Comparison of ENCODE assay signal across 9 cellular contexts in the genomic region with DNA sequence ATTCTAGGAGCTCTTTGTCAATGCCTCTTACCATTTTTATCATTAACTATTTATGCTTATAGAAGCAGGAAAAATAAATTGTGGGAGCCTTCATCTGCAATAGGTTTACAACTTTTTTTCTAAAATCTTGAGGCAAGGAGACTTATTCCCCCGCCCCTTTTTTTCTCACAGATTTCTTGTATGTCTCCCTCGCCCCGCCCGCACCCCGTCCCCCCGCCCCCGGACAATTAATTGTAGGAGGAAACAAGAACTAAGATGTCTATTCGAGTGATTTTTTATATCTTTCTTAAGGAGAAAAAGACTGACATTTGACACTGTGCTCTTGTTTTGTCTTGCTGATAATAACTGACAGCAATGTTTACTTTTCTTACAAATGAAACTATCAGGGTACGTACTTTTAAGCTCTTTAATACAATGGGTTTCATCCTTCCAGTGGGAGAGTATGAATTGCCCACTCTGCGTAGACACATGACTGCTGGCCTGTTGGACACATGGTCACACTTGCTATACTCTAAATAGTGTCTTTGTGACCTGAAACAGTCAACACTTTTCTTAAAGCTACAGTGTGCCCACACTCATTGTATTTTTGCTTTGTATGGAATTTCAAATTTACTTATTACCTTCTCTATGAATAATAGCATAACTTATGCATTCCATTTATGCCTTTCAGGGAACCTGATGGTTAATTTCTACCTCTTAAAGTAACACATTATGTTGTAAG. TPM values are rescaled to one million over a fixed set of nuclear protein-coding genes. Genes with fewer than 3 reads are reported as not detected.
DNase-seq lines count a peak whose midpoint lies in the region; ATAC-seq and TF ChIP-seq lines count a peak whose summit lies in the region.
"Had no signal": no experiment of that assay in that cellular context is flagged by ENCODE, and none has a peak within 500 bp of the region (broad histone marks: within the 10 kb centered on the region; RNA-seq: fewer than 3 reads in every experiment).

No MANE protein-coding gene starts in this region.

- TF ChIP-seq CTCF in activated B cell treated with CpG ODN at 0.5 μM for 24 hours (IDR thresholded peaks at IDR 0.05) (no peak), suprapubic skin (IDR thresholded peaks at IDR 0.05) (no peak)

- H3K27ac Mint-ChIP-seq in activated CD4-positive, alpha-beta T cell treated with anti-CD3 and anti-CD28 coated beads for 36 hours, result peak overlapping the region; percentile 99
- peak overlapping the region; percentile 98 for H3K27ac Mint-ChIP-seq in activated B cell treated with CpG ODN at 0.5 μM for 24 hours

- H3K27ac ChIP-seq in iPS-20b (ENCODE audit: low read length), result no peak overlapping the region
- peak overlapping the region; percentile 99 for H3K27ac ChIP-seq in suprapubic skin

- WGBS in suprapubic skin, result 42% methylated on average over 10 of the region's 10 CpGs

- TF ChIP-seq POLR2A in suprapubic skin (IDR thresholded peaks at IDR 0.05), result no peak

- CTCF ChIA-PET in activated CD4-positive, alpha-beta T cell treated with anti-CD3 and anti-CD28 coated beads for 36 hours (lab: Charles Lee), result interaction anchor here (0.6 to 2.0 kb wide), 7 partner anchors 19 to 352 kb away, joined by 3 to 7 read pairs (median 3); no protein-coding TSS in a partner anchor
- CTCF ChIA-PET in activated B cell treated with CpG ODN at 0.5 μM for 24 hours (lab: Charles Lee), result interaction anchor here (1.2 to 4.1 kb wide), 7 partner anchors 20 to 376 kb away, joined by 4 to 49 read pairs (median 8); no protein-coding TSS in a partner anchor

- H3K9me3 Mint-ChIP-seq in activated CD4-positive, alpha-beta T cell treated with anti-CD3 and anti-CD28 coated beads for 36 hours (ENCODE audit: low read depth), result peaks cover 2% of the 10 kb centered on the region
- peaks cover 2% of the 10 kb centered on the region for H3K9me3 Mint-ChIP-seq in activated B cell treated with CpG ODN at 0.5 μM for 24 hours

- H3K4me3 ChIP-seq in iPS-20b (ENCODE audit: low read length), result peak overlapping the region; percentile 83
- H3K4me3 ChIP-seq in suprapubic skin, result no peak overlapping the region

- H3K4me3 Mint-ChIP-seq in activated CD4-positive, alpha-beta T cell treated with anti-CD3 and anti-CD28 coated beads for 36 hours, result peak overlapping the region; percentile 84
- H3K4me3 Mint-ChIP-seq in activated B cell treated with CpG ODN at 0.5 μM for 24 hours, result peak overlapping the region; percentile 97

- H3K27me3 Mint-ChIP-seq in activated CD4-positive, alpha-beta T cell treated with anti-CD3 and anti-CD28 coated beads for 36 hours, result no peaks in the 10 kb centered on the region
- H3K27me3 Mint-ChIP-seq in activated B cell treated with CpG ODN at 0.5 μM for 24 hours, result no peaks in the 10 kb centered on the region

- H3K9ac ChIP-seq in iPS-20b (ENCODE audit: low read depth, low read length), result peak overlapping the region; percentile 92; the same call in 1 of the 2 replicates

- intact Hi-C loops in activated CD4-positive, alpha-beta T cell treated with anti-CD3 and anti-CD28 coated beads for 36 hours (cut with DNase I, micrococcal nuclease), result loop anchor here (5.0 to 10.0 kb wide), 6 partner anchors 354 to 1846 kb away; partner anchors contain the start of genes ARPC5 (in 2 of the 2), ODR4 (in 1 of the 2), SMG7 (in 1 of the 2) and TPR (in 1 of the 2)
- intact Hi-C loops in activated B cell treated with CpG ODN at 0.5 μM for 24 hours (cut with micrococcal nuclease), result loop anchor here (10.0 kb wide), 1 partner anchor 206 kb away; no protein-coding TSS in a partner anchor

- peaks cover 27% of the 10 kb centered on the region for H3K4me1 Mint-ChIP-seq in activated CD4-positive, alpha-beta T cell treated with anti-CD3 and anti-CD28 coated beads for 36 hours
- peaks cover 36% of the 10 kb centered on the region for H3K4me1 Mint-ChIP-seq in activated B cell treated with CpG ODN at 0.5 μM for 24 hours

- DNase-seq in activated CD4-positive, alpha-beta T cell treated with anti-CD3 and anti-CD28 coated beads for 36 hours, result no peak
- no peak for DNase-seq in activated CD4-positive, alpha-beta T cell treated with anti-CD3 and anti-CD28 coated beads, Interleukin-2, amount 50 U/mL, for 4 hours
- no peak for DNase-seq in activated B cell treated with CpG ODN at 0.5 μM for 24 hours
- no peak for DNase-seq in suprapubic skin (ENCODE audit: low spot score in 2 of 2)
- no peak for DNase-seq in NCI-H1930 (lab: John Stamatoyannopoulos, UW)
- DNase-seq: PC-3 had no signal

- H3K27me3 ChIP-seq in iPS-20b (ENCODE audit: insufficient read depth, low read length) (no peaks in the 10 kb centered on the region), suprapubic skin (no peaks in the 10 kb centered on the region)

- H3K36me3 ChIP-seq in iPS-20b (ENCODE audit: insufficient read depth, low read depth, low read length) (0 out of 2 replicates have a peak, but pooled peaks cover 3% of the 10 kb centered on the region), suprapubic skin (no peaks in the 10 kb centered on the region)

- no peak for ATAC-seq in activated CD4-positive, alpha-beta T cell treated with anti-CD3 and anti-CD28 coated beads for 36 hours
- ATAC-seq in activated B cell treated with CpG ODN at 0.5 μM for 24 hours (ENCODE audit: low read depth), result no peak
- ATAC-seq in GM18909 (IDR thresholded peaks at IDR 0.05; ENCODE audit: poor library complexity, unreplicated experiment), result no peak
- no peak for ATAC-seq in HG02973 (IDR thresholded peaks at IDR 0.05; ENCODE audit: unreplicated experiment)
- ATAC-seq: PC-3 had no signal

- POLR2A ChIA-PET in activated CD4-positive, alpha-beta T cell treated with anti-CD3 and anti-CD28 coated beads for 36 hours (lab: Charles Lee), result interaction anchor here (1.9 kb wide), 1 partner anchor 122 kb away, joined by 6 read pairs; no protein-coding TSS in a partner anchor
- POLR2A ChIA-PET in activated B cell treated with CpG ODN at 0.5 μM for 24 hours (lab: Charles Lee), result interaction anchor here (0.8 to 3.7 kb wide), 20 partner anchors 8 to 1057 kb away, joined by 3 to 81 read pairs (median 24); partner anchors contain the start of genes SWT1, TPR and TRMT1L

- peaks cover 24% of the 10 kb centered on the region for H3K36me3 Mint-ChIP-seq in activated CD4-positive, alpha-beta T cell treated with anti-CD3 and anti-CD28 coated beads for 36 hours (ENCODE audit: low read depth)
- H3K36me3 Mint-ChIP-seq in activated B cell treated with CpG ODN at 0.5 μM for 24 hours (ENCODE audit: low read depth), result peaks cover 14% of the 10 kb centered on the region

- TF ChIP-seq EP300 in suprapubic skin (IDR thresholded peaks at IDR 0.05), result no peak

- H3K9me3 ChIP-seq in iPS-20b (ENCODE audit: insufficient read depth, low read depth, low read length), result no peaks in the 10 kb centered on the region
- H3K9me3 ChIP-seq in suprapubic skin, result no peaks in the 10 kb centered on the region

- peaks cover 13% of the 10 kb centered on the region; the same call in 1 of the 2 replicates for H3K4me1 ChIP-seq in iPS-20b (ENCODE audit: insufficient read depth, low read length)
- peaks cover 33% of the 10 kb centered on the region for H3K4me1 ChIP-seq in suprapubic skin

RNA-seq across cellular contexts. Expression of gene IVNS1ABP, which starts 1.5 kb away (rescaled TPM):
- 100 to 1,000 TPM; 116 to 129 TPM for total RNA-seq in activated CD4-positive, alpha-beta T cell treated with anti-CD3 and anti-CD28 coated beads for 36 hours
- total RNA-seq in activated B cell treated with CpG ODN at 0.5 μM for 24 hours (130 and 149 TPM in 2 replicates), suprapubic skin (100 to 1,000 TPM; 116 to 189 (median 145) TPM)
